9 cellular contexts compared by ENCODE assay signal in the genomic region with DNA sequence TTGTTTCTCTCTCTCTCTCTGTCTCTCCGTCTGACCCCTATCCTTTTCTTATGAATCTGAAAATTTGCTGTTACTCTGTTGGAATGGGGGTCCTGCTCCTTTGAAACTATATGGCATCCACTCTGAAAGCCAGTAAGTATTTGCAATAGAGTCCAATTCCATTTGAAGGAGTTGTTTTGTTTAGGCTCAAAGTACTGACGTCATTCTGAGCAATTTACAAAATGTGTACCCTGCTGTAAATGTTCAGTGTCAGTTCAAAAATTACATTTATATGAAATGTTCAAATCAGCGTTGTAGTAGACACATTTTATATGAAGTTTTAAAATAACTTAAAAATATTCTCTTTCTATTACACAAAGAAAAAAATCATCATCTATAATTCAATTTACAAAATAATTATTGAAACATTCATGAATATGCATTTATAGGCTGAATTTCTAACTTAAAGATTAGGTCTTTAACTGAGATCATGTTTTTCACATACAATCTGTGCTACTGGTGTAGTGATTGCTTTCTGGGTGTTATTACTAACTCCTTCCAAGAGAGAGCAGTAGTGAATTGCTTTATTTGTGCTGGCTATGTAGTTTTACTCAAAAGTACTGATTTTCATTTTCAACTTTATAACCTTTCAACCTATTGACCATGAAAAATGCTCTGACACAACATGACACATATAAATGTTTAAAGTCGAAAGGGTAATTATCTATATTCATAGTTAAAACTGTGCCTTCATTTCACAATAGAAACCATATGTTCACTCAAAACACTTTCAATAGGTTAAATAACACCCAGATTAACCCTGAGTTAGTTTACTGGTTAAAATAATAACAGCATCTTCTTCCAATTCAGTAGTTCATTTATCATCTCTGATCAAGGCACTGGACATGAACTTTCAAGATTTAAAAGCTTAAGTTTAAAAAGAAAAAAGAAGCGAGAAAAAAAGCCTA.
DNase-seq lines count a peak whose midpoint lies in the region; ATAC-seq and TF ChIP-seq lines count a peak whose summit lies in the region.
"Had no signal": no experiment of that assay in that cellular context is flagged by ENCODE, and none has a peak within 500 bp of the region (broad histone marks: within the 10 kb centered on the region; RNA-seq: fewer than 3 reads in every experiment).

No MANE protein-coding gene starts in this region.

- H3K27me3 Mint-ChIP-seq in activated T-cell treated with anti-CD3 and anti-CD28 coated beads, Interleukin-2, amount 50 U/mL, for 4 hours (ENCODE audit: low read depth): no peaks in the 10 kb centered on the region

- peak; percentile 12 for DNase-seq in Caki2 (ENCODE audit: low read depth)
- DNase-seq in GM19240 (ENCODE audit: insufficient read length, low spot score): peak; percentile 4
- DNase-seq in HS-27A (ENCODE audit: low read depth): peak; percentile 9
- peak; percentile 20 for DNase-seq in astrocyte of the cerebellum (ENCODE audit: low read depth)
- peak; percentile 44 for DNase-seq in myocyte (ENCODE audit: low read depth)
- no peak for DNase-seq in NCI-H1694 treated with DMSO at 0.1 percent for 48 hours (lab: John Stamatoyannopoulos, UW)
- no peak for DNase-seq in activated T-cell treated with anti-CD3 and anti-CD28 coated beads, Interleukin-2, amount 50 U/mL, for 4 hours
- DNase-seq in activated gamma-delta T cell treated with Interleukin-2 at 50 U/mL for 16 hours: no peak

- no peak overlapping the region for H3K4me3 ChIP-seq in astrocyte of the cerebellum (ENCODE audit: low read depth, low read length)
- H3K4me3 ChIP-seq: lung had no signal

- H3K9me3 Mint-ChIP-seq in activated T-cell treated with anti-CD3 and anti-CD28 coated beads, Interleukin-2, amount 50 U/mL, for 4 hours: no peaks in the 10 kb centered on the region

- no peaks in the 10 kb centered on the region for H3K4me1 Mint-ChIP-seq in activated T-cell treated with anti-CD3 and anti-CD28 coated beads, Interleukin-2, amount 50 U/mL, for 4 hours (ENCODE audit: low read depth)

- H3K36me3 Mint-ChIP-seq in activated T-cell treated with anti-CD3 and anti-CD28 coated beads, Interleukin-2, amount 50 U/mL, for 4 hours (ENCODE audit: insufficient read depth): no peaks in the 10 kb centered on the region

- in situ Hi-C loops in Caki2 (cut with HindIII; ENCODE audit: low pct_unique_long_range_greater_than_20kb, low sequenced_read_pairs) (no loop called here), astrocyte of the cerebellum (cut with HindIII; ENCODE audit: low sequenced_read_pairs) (no loop called here)

- TF ChIP-seq CTCF in astrocyte of the cerebellum (IDR thresholded peaks at IDR 0.05; ENCODE audit: low read depth, low read length, missing control alignments): peak; percentile 50

- no peak for ATAC-seq in activated T-cell treated with anti-CD3 and anti-CD28 coated beads, Interleukin-2, amount 50 U/mL, for 4 hours

- H3K4me3 Mint-ChIP-seq in activated T-cell treated with anti-CD3 and anti-CD28 coated beads, Interleukin-2, amount 50 U/mL, for 4 hours: no peak overlapping the region

Comparison
In these comparisons a context has a peak if more than half of its experiments do, and no peak if none do; other contexts are left out.
1. DNase-seq: peak in Caki2 (single experiment), GM19240 (single experiment), HS-27A (single experiment), astrocyte of the cerebellum (single experiment) and myocyte (single experiment); none in NCI-H1694 treated with DMSO at 0.1 percent for 48 hours (single experiment), activated T-cell treated with anti-CD3 and anti-CD28 coated beads, Interleukin-2, amount 50 U/mL, for 4 hours (single experiment) and activated gamma-delta T cell treated with Interleukin-2 at 50 U/mL for 16 hours (single experiment).